In genomic region chr4:142509381-142509780, GRCh38 we compare ENCODE assay signal across 2 cellular contexts.
DNase-seq lines count a peak whose midpoint lies in the region; ATAC-seq, FAIRE-seq and TF ChIP-seq lines count a peak whose summit lies in the region.
"Not testable (repeated sequence)": the region's sequence is repeated elsewhere in the genome, so short reads cannot be mapped to it uniquely, and the experiment has no call there.

No MANE protein-coding gene starts in this region.

- TF ChIP-seq EP300 in K562 (IDR thresholded peaks at IDR 0.05; ENCODE audit: low read length) = not testable (repeated sequence)

- not testable (repeated sequence) for FAIRE-seq in K562 (lab: Jason Lieb, UNC)

- CTCF ChIA-PET in HEK293 (lab: Yijun Ruan, JAX) = interaction anchor here (0.5 kb wide), 1 partner anchor 737 kb away, joined by 4 read pairs; no protein-coding TSS in a partner anchor
- CTCF ChIA-PET in K562 (lab: Yijun Ruan, JAX; ENCODE audit: low intra/inter-chr PET ratio) = not testable (repeated sequence)

- H3K4me3 ChIP-seq in HEK293 (ENCODE audit: low read depth, low read length); K562: not testable (repeated sequence)

- not testable (repeated sequence) for ATAC-seq in K562

- not testable (repeated sequence) for H3K27me3 ChIP-seq in K562 (ENCODE audit: control insufficient read depth in 2 of 2, insufficient read depth in 2 of 2, low read length in 2 of 2)

- WGBS in K562 (ENCODE audit: insufficient coverage, low coverage, missing lambda C conversion rate) = 0% methylated on average over 2 of the region's 2 CpGs

- POLR2A ChIA-PET in HEK293 (lab: Yijun Ruan, JAX); K562 (lab: Yijun Ruan, JAX): not testable (repeated sequence)

- not testable (repeated sequence) for H2AFZ ChIP-seq in K562 (ENCODE audit: low read depth, low read length)

- DNase-seq in K562 (ENCODE audit: extremely low read depth in 1 of 4, low spot score in 3 of 4) = not testable (repeated sequence)

- in situ Hi-C loops in K562 (cut with MboI) = not testable (repeated sequence)

- not testable (repeated sequence) for H3K9me1 ChIP-seq in K562 (ENCODE audit: control insufficient read depth, insufficient read depth, low read length)

- TF ChIP-seq POLR2A in K562 (conservative IDR thresholded peaks at IDR 0.05) = not testable (repeated sequence)

- H3K9me3 ChIP-seq in HEK293 (ENCODE audit: control insufficient read depth, insufficient read depth, low read depth, low read length); K562 (replicated peaks; ENCODE audit: control insufficient read depth, insufficient read depth, low read depth, low read length): not testable (repeated sequence)

- intact Hi-C loops in K562 (cut with micrococcal nuclease) = not testable (repeated sequence)

- not testable (repeated sequence) for H3K27ac ChIP-seq in HEK293 (ENCODE audit: extremely low read depth, low read depth, low read length); K562 (ENCODE audit: extremely low read depth, low read depth, low read length)

- H4K20me1 ChIP-seq in K562 (replicated peaks; ENCODE audit: control insufficient read depth, insufficient read depth, low read length) = not testable (repeated sequence)

- not testable (repeated sequence) for H3K4me1 ChIP-seq in HEK293 (ENCODE audit: control insufficient read depth, insufficient read depth, low read length); K562 (replicated peaks in 1 of 2; ENCODE audit: control insufficient read depth in 2 of 2, insufficient read depth in 2 of 2, low read length in 2 of 2)

- not testable (repeated sequence) for TF ChIP-seq RAD21 in K562 (CRISPR knock-in tag; conservative IDR thresholded peaks at IDR 0.05 in 1 of 2, IDR thresholded peaks at IDR 0.05 in 1 of 2)

- H3K9ac ChIP-seq in K562 (ENCODE audit: insufficient read depth in 1 of 2, low read depth in 2 of 2, low read length in 2 of 2) = not testable (repeated sequence)

- not testable (repeated sequence) for H3K36me3 ChIP-seq in HEK293 (ENCODE audit: control insufficient read depth in 2 of 2, insufficient read depth in 1 of 2, low read length in 2 of 2); K562 (ENCODE audit: control insufficient read depth, insufficient read depth, low read length)

- not testable (repeated sequence) for H3K4me2 ChIP-seq in K562 (ENCODE audit: insufficient read depth, low read length)

- not testable (repeated sequence) for H3K79me2 ChIP-seq in K562 (ENCODE audit: control insufficient read depth, insufficient read depth, low read length)

- not testable (repeated sequence) for TF ChIP-seq CTCF in HEK293 (tag by site-specific recombination; IDR thresholded peaks at IDR 0.05); K562 (IDR thresholded peaks at IDR 0.05 in 2 of 3, conservative IDR thresholded peaks at IDR 0.05 in 1 of 3; ENCODE audit: insufficient read depth in 2 of 3, low read depth in 1 of 3, low read length in 3 of 3)

- BruUV-seq in K562 (replicated peaks; lab: Mats Ljungman, UMichigan) = not testable (repeated sequence)

TF ChIP-seq in HEK293, 187 proteins besides CTCF, POLR2A, EP300 and RAD21:
- peak; percentile 69; the same call in 1 of the 2 replicates for TF ChIP-seq ZNF146 (tag by site-specific recombination; IDR thresholded peaks at IDR 0.05)

TF ChIP-seq in K562, 482 proteins besides CTCF, POLR2A, EP300 and RAD21:
- peak; percentile 57 for TF ChIP-seq ZNF146 (CRISPR knock-in tag; IDR thresholded peaks at IDR 0.05; ENCODE audit: unreplicated experiment)
